In genomic region chr10:72315611-72316385, GRCh38 we compare ENCODE assay signal across 1 cellular context.
TF ChIP-seq lines count a peak whose summit lies in the region.

No MANE protein-coding gene starts in this region.

TF ChIP-seq in A549, 52 proteins besides CTCF, POLR2A, EP300 and RAD21 (continued from another document):
- TF ChIP-seq REST (IDR thresholded peaks at IDR 0.05) (no peak), ZNF302 (CRISPR knock-in tag; IDR thresholded peaks at IDR 0.05) (peak; percentile 17; the same call in 1 of the 2 replicates), RARB (CRISPR knock-in tag; IDR thresholded peaks at IDR 0.05) (no peak), ZFP36 (IDR thresholded peaks at IDR 0.05; ENCODE audit: borderline replicate concordance, partially characterized antibody) (no peak)
